1 cellular context compared by ENCODE assay signal in genomic region chr1:44649788-44650158, GRCh38.
TF ChIP-seq lines count a peak whose summit lies in the region.

No MANE protein-coding gene starts in this region.

TF ChIP-seq in GM23338, 12 proteins besides CTCF, POLR2A, EP300 and RAD21 (continued from another document):
- no peak for TF ChIP-seq REST (IDR thresholded peaks at IDR 0.05; ENCODE audit: unreplicated experiment)
- TF ChIP-seq ZNF331 (CRISPR knock-in tag; IDR thresholded peaks at IDR 0.05; ENCODE audit: low read depth): no peak
- no peak for TF ChIP-seq CREB1 (CRISPR knock-in tag; IDR thresholded peaks at IDR 0.05; ENCODE audit: low read depth)
- no peak for TF ChIP-seq ETS1 (IDR thresholded peaks at IDR 0.05)
- no peak for TF ChIP-seq ZNF114 (CRISPR knock-in tag; IDR thresholded peaks at IDR 0.05)
- no peak for TF ChIP-seq EZH2 (IDR thresholded peaks at IDR 0.05; ENCODE audit: low read depth, unreplicated experiment)
TF ChIP-seq in GM23338: peak in this region for 0.
